In the genomic region with DNA sequence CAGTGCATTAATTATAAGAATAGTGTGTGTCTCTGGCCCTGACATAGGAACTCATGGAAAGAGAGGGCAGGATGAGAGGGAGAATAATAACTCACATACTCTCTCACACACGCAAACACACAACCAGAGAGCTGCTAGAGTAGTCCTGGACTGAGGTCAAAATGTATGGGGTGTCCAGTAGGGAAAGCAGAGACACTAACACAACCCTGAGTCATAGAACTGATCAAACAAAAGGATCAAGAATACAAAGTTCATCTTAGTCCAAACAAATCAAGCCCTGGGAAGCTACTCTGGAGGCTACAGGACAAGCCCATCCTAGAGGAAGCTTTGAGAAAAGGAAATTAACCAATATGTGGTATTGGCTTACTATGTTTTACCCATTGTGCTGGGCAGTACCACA, we compare ENCODE assay signal across 1 cellular context.
TF ChIP-seq lines count a peak whose summit lies in the region.

No MANE protein-coding gene starts in this region.

TF ChIP-seq in HepG2, 621 proteins besides CTCF, POLR2A, EP300 and RAD21 (continued from another document and continues in another):
- no peak for TF ChIP-seq CEBPZ (IDR thresholded peaks at IDR 0.05; ENCODE audit: low read length)
- no peak for TF ChIP-seq EED (CRISPR knock-in tag; IDR thresholded peaks at IDR 0.05)
- no peak for TF ChIP-seq ZBTB1 (CRISPR knock-in tag; IDR thresholded peaks at IDR 0.05; ENCODE audit: borderline replicate concordance)
- TF ChIP-seq, protein P1, sequence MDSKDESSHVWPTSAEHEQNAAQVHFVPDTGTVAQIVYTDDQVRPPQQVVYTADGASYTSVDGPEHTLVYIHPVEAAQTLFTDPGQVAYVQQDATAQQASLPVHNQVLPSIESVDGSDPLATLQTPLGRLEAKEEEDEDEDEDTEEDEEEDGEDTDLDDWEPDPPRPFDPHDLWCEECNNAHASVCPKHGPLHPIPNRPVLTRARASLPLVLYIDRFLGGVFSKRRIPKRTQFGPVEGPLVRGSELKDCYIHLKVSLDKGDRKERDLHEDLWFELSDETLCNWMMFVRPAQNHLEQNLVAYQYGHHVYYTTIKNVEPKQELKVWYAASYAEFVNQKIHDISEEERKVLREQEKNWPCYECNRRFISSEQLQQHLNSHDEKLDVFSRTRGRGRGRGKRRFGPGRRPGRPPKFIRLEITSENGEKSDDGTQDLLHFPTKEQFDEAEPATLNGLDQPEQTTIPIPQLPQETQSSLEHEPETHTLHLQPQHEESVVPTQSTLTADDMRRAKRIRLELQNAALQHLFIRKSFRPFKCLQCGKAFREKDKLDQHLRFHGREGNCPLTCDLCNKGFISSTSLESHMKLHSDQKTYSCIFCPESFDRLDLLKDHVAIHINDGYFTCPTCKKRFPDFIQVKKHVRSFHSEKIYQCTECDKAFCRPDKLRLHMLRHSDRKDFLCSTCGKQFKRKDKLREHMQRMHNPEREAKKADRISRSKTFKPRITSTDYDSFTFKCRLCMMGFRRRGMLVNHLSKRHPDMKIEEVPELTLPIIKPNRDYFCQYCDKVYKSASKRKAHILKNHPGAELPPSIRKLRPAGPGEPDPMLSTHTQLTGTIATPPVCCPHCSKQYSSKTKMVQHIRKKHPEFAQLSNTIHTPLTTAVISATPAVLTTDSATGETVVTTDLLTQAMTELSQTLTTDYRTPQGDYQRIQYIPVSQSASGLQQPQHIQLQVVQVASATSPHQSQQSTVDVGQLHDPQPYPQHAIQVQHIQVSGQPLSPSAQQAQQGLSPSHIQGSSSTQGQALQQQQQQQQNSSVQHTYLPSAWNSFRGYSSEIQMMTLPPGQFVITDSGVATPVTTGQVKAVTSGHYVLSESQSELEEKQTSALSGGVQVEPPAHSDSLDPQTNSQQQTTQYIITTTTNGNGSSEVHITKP (CRISPR knock-in tag; IDR thresholded peaks at IDR 0.05; ENCODE audit: low read depth), result no peak
- no peak for TF ChIP-seq BHLHE40 (IDR thresholded peaks at IDR 0.05; ENCODE audit: low read length)
- TF ChIP-seq, protein P2, sequence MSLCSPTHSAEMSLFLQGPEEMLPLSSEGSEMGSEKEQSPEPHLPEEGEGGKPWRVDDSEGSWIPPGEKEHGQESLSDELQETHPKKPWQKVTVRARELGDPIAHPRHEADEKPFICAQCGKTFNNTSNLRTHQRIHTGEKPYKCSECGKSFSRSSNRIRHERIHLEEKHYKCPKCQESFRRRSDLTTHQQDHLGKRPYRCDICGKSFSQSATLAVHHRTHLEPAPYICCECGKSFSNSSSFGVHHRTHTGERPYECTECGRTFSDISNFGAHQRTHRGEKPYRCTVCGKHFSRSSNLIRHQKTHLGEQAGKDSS (CRISPR knock-in tag; IDR thresholded peaks at IDR 0.05; ENCODE audit: borderline replicate concordance, low read depth), result no peak
- no peak for TF ChIP-seq RFX1 (IDR thresholded peaks at IDR 0.05)
- TF ChIP-seq, protein P3, sequence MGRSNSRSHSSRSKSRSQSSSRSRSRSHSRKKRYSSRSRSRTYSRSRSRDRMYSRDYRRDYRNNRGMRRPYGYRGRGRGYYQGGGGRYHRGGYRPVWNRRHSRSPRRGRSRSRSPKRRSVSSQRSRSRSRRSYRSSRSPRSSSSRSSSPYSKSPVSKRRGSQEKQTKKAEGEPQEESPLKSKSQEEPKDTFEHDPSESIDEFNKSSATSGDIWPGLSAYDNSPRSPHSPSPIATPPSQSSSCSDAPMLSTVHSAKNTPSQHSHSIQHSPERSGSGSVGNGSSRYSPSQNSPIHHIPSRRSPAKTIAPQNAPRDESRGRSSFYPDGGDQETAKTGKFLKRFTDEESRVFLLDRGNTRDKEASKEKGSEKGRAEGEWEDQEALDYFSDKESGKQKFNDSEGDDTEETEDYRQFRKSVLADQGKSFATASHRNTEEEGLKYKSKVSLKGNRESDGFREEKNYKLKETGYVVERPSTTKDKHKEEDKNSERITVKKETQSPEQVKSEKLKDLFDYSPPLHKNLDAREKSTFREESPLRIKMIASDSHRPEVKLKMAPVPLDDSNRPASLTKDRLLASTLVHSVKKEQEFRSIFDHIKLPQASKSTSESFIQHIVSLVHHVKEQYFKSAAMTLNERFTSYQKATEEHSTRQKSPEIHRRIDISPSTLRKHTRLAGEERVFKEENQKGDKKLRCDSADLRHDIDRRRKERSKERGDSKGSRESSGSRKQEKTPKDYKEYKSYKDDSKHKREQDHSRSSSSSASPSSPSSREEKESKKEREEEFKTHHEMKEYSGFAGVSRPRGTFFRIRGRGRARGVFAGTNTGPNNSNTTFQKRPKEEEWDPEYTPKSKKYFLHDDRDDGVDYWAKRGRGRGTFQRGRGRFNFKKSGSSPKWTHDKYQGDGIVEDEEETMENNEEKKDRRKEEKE (IDR thresholded peaks at IDR 0.05), result no peak
- TF ChIP-seq KLF6 (CRISPR knock-in tag; IDR thresholded peaks at IDR 0.05), result no peak
- TF ChIP-seq ZNF383 (CRISPR knock-in tag; IDR thresholded peaks at IDR 0.05; ENCODE audit: borderline replicate concordance), result no peak
- TF ChIP-seq MYC (CRISPR knock-in tag; IDR thresholded peaks at IDR 0.05; ENCODE audit: borderline replicate concordance), result no peak
- TF ChIP-seq SP1 (IDR thresholded peaks at IDR 0.05), result no peak
- TF ChIP-seq SP1 (CRISPR knock-in tag; IDR thresholded peaks at IDR 0.05), result no peak
- no peak for TF ChIP-seq ZFP62 (CRISPR knock-in tag; IDR thresholded peaks at IDR 0.05)
- TF ChIP-seq NFIB (CRISPR knock-in tag; IDR thresholded peaks at IDR 0.05; ENCODE audit: borderline replicate concordance), result no peak
- no peak for TF ChIP-seq ZNF513 (CRISPR knock-in tag; conservative IDR thresholded peaks at IDR 0.05)
- TF ChIP-seq CHD4 (IDR thresholded peaks at IDR 0.05; ENCODE audit: borderline replicate concordance, low read length), result 0 out of 2 replicates have a peak, but pooled peaks have one; percentile 48
- TF ChIP-seq CBX5 (CRISPR knock-in tag; IDR thresholded peaks at IDR 0.05; ENCODE audit: borderline replicate concordance), result no peak
- no peak for TF ChIP-seq ZNF639 (CRISPR knock-in tag; conservative IDR thresholded peaks at IDR 0.05)
- TF ChIP-seq ZKSCAN5 (CRISPR knock-in tag; IDR thresholded peaks at IDR 0.05), result no peak
- no peak for TF ChIP-seq REXO4 (CRISPR knock-in tag; IDR thresholded peaks at IDR 0.05; ENCODE audit: borderline replicate concordance)
- TF ChIP-seq TEAD2 (CRISPR knock-in tag; IDR thresholded peaks at IDR 0.05), result no peak
- TF ChIP-seq, protein P4, sequence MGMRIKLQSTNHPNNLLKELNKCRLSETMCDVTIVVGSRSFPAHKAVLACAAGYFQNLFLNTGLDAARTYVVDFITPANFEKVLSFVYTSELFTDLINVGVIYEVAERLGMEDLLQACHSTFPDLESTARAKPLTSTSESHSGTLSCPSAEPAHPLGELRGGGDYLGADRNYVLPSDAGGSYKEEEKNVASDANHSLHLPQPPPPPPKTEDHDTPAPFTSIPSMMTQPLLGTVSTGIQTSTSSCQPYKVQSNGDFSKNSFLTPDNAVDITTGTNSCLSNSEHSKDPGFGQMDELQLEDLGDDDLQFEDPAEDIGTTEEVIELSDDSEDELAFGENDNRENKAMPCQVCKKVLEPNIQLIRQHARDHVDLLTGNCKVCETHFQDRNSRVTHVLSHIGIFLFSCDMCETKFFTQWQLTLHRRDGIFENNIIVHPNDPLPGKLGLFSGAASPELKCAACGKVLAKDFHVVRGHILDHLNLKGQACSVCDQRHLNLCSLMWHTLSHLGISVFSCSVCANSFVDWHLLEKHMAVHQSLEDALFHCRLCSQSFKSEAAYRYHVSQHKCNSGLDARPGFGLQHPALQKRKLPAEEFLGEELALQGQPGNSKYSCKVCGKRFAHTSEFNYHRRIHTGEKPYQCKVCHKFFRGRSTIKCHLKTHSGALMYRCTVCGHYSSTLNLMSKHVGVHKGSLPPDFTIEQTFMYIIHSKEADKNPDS (CRISPR knock-in tag; IDR thresholded peaks at IDR 0.05), result no peak
- TF ChIP-seq U2AF2 (IDR thresholded peaks at IDR 0.05; ENCODE audit: low read depth, low read length), result no peak
- TF ChIP-seq TBP (CRISPR knock-in tag; IDR thresholded peaks at IDR 0.05), result no peak
- TF ChIP-seq ZKSCAN8 (CRISPR knock-in tag; IDR thresholded peaks at IDR 0.05; ENCODE audit: borderline replicate concordance), result no peak
- TF ChIP-seq, protein P5, sequence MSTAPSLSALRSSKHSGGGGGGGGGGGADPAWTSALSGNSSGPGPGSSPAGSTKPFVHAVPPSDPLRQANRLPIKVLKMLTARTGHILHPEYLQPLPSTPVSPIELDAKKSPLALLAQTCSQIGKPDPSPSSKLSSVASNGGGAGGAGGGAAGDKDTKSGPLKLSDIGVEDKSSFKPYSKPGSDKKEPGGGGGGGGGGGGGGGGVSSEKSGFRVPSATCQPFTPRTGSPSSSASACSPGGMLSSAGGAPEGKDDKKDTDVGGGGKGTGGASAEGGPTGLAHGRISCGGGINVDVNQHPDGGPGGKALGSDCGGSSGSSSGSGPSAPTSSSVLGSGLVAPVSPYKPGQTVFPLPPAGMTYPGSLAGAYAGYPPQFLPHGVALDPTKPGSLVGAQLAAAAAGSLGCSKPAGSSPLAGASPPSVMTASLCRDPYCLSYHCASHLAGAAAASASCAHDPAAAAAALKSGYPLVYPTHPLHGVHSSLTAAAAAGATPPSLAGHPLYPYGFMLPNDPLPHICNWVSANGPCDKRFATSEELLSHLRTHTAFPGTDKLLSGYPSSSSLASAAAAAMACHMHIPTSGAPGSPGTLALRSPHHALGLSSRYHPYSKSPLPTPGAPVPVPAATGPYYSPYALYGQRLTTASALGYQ (CRISPR knock-in tag; IDR thresholded peaks at IDR 0.05), result no peak; the same call in 1 of the 2 replicates
- TF ChIP-seq FOXO4 (CRISPR knock-in tag; conservative IDR thresholded peaks at IDR 0.05), result no peak
- TF ChIP-seq NFIC (IDR thresholded peaks at IDR 0.05; ENCODE audit: low read length), result peak; percentile 45; the same call in 1 of the 2 replicates
- TF ChIP-seq, protein P6, sequence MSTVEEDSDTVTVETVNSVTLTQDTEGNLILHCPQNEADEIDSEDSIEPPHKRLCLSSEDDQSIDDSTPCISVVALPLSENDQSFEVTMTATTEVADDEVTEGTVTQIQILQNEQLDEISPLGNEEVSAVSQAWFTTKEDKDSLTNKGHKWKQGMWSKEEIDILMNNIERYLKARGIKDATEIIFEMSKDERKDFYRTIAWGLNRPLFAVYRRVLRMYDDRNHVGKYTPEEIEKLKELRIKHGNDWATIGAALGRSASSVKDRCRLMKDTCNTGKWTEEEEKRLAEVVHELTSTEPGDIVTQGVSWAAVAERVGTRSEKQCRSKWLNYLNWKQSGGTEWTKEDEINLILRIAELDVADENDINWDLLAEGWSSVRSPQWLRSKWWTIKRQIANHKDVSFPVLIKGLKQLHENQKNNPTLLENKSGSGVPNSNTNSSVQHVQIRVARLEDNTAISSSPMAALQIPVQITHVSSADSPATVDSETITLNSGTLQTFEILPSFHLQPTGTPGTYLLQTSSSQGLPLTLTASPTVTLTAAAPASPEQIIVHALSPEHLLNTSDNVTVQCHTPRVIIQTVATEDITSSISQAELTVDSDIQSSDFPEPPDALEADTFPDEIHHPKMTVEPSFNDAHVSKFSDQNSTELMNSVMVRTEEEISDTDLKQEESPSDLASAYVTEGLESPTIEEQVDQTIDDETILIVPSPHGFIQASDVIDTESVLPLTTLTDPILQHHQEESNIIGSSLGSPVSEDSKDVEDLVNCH (CRISPR knock-in tag; IDR thresholded peaks at IDR 0.05), result no peak
- no peak for TF ChIP-seq ADNP (CRISPR knock-in tag; IDR thresholded peaks at IDR 0.05)
- no peak for TF ChIP-seq ZC3H13 (CRISPR knock-in tag; IDR thresholded peaks at IDR 0.05)
- TF ChIP-seq ZKSCAN1 (IDR thresholded peaks at IDR 0.05; ENCODE audit: low read length), result no peak
- TF ChIP-seq SALL1 (CRISPR knock-in tag; IDR thresholded peaks at IDR 0.05), result peak; percentile 64; the same call in 1 of the 2 replicates
